ENCODE assay signal across 1 cellular context in the genomic region with DNA sequence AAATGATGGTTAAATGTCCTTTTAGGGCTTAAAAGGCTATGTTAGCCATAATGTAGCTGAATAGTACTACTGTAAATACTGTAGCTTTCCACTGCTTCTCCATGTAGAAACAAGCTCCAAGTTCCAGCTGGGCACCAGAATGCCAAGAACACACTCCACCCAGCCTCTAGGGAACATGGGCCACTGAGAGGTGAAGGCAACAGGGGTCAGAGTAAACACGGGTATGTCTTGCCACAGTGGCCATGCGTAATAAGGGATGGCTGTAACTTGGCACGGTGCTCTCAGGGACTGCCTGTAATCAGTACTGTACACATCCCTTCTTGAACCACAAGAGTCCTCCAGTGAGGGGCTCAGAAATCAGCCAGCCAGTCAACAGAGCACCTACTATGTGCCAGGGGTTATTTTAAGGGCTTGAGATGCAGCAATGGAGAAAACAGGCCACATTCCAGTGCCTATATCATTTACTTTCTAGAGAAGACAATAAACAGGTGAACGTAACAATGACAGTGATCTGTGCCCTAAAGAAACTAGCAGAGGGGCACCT.
TF ChIP-seq lines count a peak whose summit lies in the region.

No MANE protein-coding gene starts in this region.

TF ChIP-seq in K562, 482 proteins besides CTCF, POLR2A, EP300 and RAD21:
- TF ChIP-seq, protein P1, sequence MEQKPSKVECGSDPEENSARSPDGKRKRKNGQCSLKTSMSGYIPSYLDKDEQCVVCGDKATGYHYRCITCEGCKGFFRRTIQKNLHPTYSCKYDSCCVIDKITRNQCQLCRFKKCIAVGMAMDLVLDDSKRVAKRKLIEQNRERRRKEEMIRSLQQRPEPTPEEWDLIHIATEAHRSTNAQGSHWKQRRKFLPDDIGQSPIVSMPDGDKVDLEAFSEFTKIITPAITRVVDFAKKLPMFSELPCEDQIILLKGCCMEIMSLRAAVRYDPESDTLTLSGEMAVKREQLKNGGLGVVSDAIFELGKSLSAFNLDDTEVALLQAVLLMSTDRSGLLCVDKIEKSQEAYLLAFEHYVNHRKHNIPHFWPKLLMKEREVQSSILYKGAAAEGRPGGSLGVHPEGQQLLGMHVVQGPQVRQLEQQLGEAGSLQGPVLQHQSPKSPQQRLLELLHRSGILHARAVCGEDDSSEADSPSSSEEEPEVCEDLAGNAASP (IDR thresholded peaks at IDR 0.05): no peak
- peak; percentile 93 for TF ChIP-seq ZKSCAN1 (IDR thresholded peaks at IDR 0.05; ENCODE audit: low read depth, low read length)
